In the genomic region with DNA sequence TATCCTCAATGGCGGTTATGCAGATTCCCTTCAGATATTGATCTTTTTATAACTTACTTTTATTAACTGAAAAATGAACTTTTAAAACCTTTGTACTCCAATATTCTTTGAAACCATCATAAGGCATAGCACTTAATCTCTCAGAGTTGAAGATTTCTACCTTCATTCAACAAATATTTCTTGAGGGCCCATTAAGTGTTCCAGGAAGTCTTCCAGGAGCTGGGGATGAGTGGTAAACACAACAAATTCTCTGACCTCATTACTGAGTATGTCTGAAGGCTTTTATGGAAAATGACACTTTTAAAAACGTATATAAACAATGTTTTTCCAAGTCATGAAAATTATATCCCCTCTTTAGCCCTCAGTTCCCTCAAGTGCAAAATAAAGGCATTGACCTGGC, we compare ENCODE assay signal across 26 cellular contexts.
"Had no signal": no experiment of that assay in that cellular context is flagged by ENCODE, and none has a peak within 500 bp of the region (broad histone marks: within the 10 kb centered on the region; RNA-seq: fewer than 3 reads in every experiment).

No MANE protein-coding gene starts in this region.

- H3K4me1 ChIP-seq: parathyroid adenoma, psoas muscle, right lobe of liver, sigmoid colon, stomach, thyroid gland, tibial nerve, upper lobe of left lung, uterus had no signal

- H3K36me3 ChIP-seq: neutrophil, right lobe of liver, sigmoid colon, stomach, thoracic aorta, thyroid gland, tibial nerve, upper lobe of left lung, uterus had no signal

- H3K27ac ChIP-seq: neutrophil, parathyroid adenoma, psoas muscle, right lobe of liver, sigmoid colon, stomach, thoracic aorta, thyroid gland, tibial nerve, upper lobe of left lung, uterus had no signal

- DNase-seq: naive thymus-derived CD8-positive, alpha-beta T cell; nephron progenitor cell; nucleus accumbens; posterior cingulate gyrus; psoas muscle; right cardiac atrium; right lobe of liver; sigmoid colon; small intestine; stimulated activated CD4-positive, alpha-beta T cell treated with anti-CD3 and anti-CD28 coated beads, Interleukin-15, amount 100 ng/mL, for 24 hours; stimulated activated CD4-positive, alpha-beta T cell treated with anti-CD3 and anti-CD28 coated beads, Interleukin-2, amount 100 ng/mL, for 24 hours; stimulated activated CD4-positive, alpha-beta T cell treated with anti-CD3 and anti-CD28 coated beads, Interleukin-2, amount 100 ng/mL, for 48 hours; stimulated activated CD4-positive, alpha-beta T cell treated with anti-CD3 and anti-CD28 coated beads, Interleukin-4, amount 100 ng/mL, for 24 hours; stimulated activated naive B cell treated with anti-CD40 and anti-IgM and Interleukin-4, amounts not matched to agents 10 μg/mL and 1 μg/mL and 100 μg/mL, for 72 hours; stimulated activated naive CD4-positive, alpha-beta T cell treated with Interleukin-2 at 50 U/mL for 16 hours; stomach; thyroid gland; trophoblast cell; upper lobe of left lung; uterus had no signal

- FAIRE-seq: small intestine had no signal

- H3K27me3 ChIP-seq: neutrophil, right lobe of liver, sigmoid colon, stomach, thyroid gland, tibial nerve, upper lobe of left lung, uterus had no signal

- H3K4me3 ChIP-seq: psoas muscle, right lobe of liver, sigmoid colon, stomach, thoracic aorta, thyroid gland, tibial nerve, upper lobe of left lung, uterus had no signal

- H3K9me3 ChIP-seq: neutrophil, thoracic aorta, thyroid gland had no signal

- ATAC-seq: naive thymus-derived CD8-positive, alpha-beta T cell; natural killer cell treated with Interleukin-12 subunit alpha and Interleukin-12 subunit beta and Interleukin-15 and Interleukin-18, amount 100 ng/mL, for 72 hours; psoas muscle; right cardiac atrium; right lobe of liver; stimulated activated effector memory CD8-positive, alpha-beta T cell treated with anti-CD3 and anti-CD28 coated beads, Interleukin-12 subunit alpha, Interleukin-12 subunit beta, amount 100 ng/mL, for 72 hours; stimulated activated naive B cell treated with anti-CD40 and anti-IgM and Interleukin-4, amounts not matched to agents 10 μg/mL and 1 μg/mL and 100 μg/mL, for 72 hours had no signal
